8 cellular contexts compared by ENCODE assay signal in genomic region chr7:50369408-50370026, GRCh38.
DNase-seq lines count a peak whose midpoint lies in the region; ATAC-seq lines count a peak whose summit lies in the region.

No MANE protein-coding gene starts in this region.

- H3K4me3 ChIP-seq in Karpas-422 (ENCODE audit: low read length) = no peak overlapping the region

- peak overlapping the region; percentile 22; the same call in 1 of the 2 replicates for H3K27ac ChIP-seq in Karpas-422 (ENCODE audit: low read length)

- H4K20me1 ChIP-seq in Karpas-422 (ENCODE audit: insufficient read depth, low read depth, low read length) = no peaks in the 10 kb centered on the region

- no peak overlapping the region for H3K4me2 ChIP-seq in Karpas-422 (ENCODE audit: low read depth, low read length, poor library complexity, severe bottlenecking)

- peak; percentile 63 for DNase-seq in activated CD8-positive, alpha-beta memory T cell treated with anti-CD3 and anti-CD28 coated beads for 24 hours
- DNase-seq in activated CD8-positive, alpha-beta memory T cell treated with anti-CD3 and anti-CD28 coated beads, Interleukin-2, amount 50 U/mL, for 48 hours = no peak
- DNase-seq in Karpas-422 (peak; percentile 91), T-helper 2 cell (peak in 3 of 5 experiments; percentile 39 to 84 (median 71)), glomerular endothelial cell (ENCODE audit: extremely low read depth, low read depth, low spot score) (peak; percentile 7), left colon (no peak)

- intact Hi-C loops in left colon (cut with DNase I, micrococcal nuclease) = no loop called here

- no peaks in the 10 kb centered on the region for H3K9me3 ChIP-seq in Karpas-422 (ENCODE audit: low read length)

- peaks cover 82% of the 10 kb centered on the region for H3K79me2 ChIP-seq in Karpas-422 (ENCODE audit: low read length)

- H3K36me3 ChIP-seq in Karpas-422 (ENCODE audit: insufficient read depth, low read length) = peaks cover 82% of the 10 kb centered on the region

- no peaks in the 10 kb centered on the region for H3K9me2 ChIP-seq in Karpas-422 (replicated peaks; ENCODE audit: insufficient read depth, low read length)

- no peak overlapping the region for H2AFZ ChIP-seq in Karpas-422 (ENCODE audit: low read length)

- H3K27me3 ChIP-seq in Karpas-422 (ENCODE audit: low read length) = no peaks in the 10 kb centered on the region

- no peak overlapping the region for H3K9ac ChIP-seq in Karpas-422 (ENCODE audit: low read length)

- H3K4me1 ChIP-seq in Karpas-422 (ENCODE audit: low read length) = no peaks in the 10 kb centered on the region

- no peak for ATAC-seq in HG02870 (IDR thresholded peaks at IDR 0.05; ENCODE audit: unreplicated experiment)
- no peak for ATAC-seq in left colon
- ATAC-seq in GM21528 (IDR thresholded peaks at IDR 0.05; ENCODE audit: low FRiP score, unreplicated experiment) = no peak

Comparison
In these comparisons a context has a peak if more than half of its experiments do, and no peak if none do; other contexts are left out.
1. DNase-seq: peak in activated CD8-positive, alpha-beta memory T cell treated with anti-CD3 and anti-CD28 coated beads for 24 hours (single experiment), Karpas-422 (single experiment), T-helper 2 cell (3 of 5) and glomerular endothelial cell (single experiment); none in activated CD8-positive, alpha-beta memory T cell treated with anti-CD3 and anti-CD28 coated beads, Interleukin-2, amount 50 U/mL, for 48 hours (single experiment) and left colon (0 of 2).